ENCODE assay signal across 13 cellular contexts in the genomic region with DNA sequence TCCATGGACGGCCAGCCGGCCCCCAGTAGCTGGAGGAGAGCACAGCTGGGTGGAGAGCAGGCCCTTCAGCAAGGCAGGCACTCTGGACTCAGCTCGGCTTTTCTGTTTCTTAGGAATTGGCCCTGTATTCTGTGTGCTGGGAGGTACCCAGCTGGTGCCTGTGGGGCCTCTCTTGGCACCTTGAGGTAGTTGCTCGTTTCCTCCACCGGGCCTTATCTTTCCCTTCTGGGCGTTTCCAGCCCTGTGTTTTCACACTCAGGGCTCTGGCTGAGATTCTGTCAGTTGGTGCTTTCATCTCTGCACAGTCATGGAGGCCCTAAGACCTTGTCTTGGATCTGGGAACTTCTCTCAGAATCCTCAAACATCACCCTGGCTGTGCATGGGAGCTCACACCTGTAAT. TPM values are rescaled to one million over a fixed set of nuclear protein-coding genes. Genes with fewer than 3 reads are reported as not detected.
"Had no signal": no experiment of that assay in that cellular context is flagged by ENCODE, and none has a peak within 500 bp of the region (broad histone marks: within the 10 kb centered on the region; RNA-seq: fewer than 3 reads in every experiment).

No MANE protein-coding gene starts in this region.

RNA-seq across cellular contexts. Expression of gene CEMP1, which starts 36.3 kb away (rescaled TPM):
- total RNA-seq: cerebellum, chondrocyte, dermis blood vessel endothelial cell, dermis microvascular lymphatic vessel endothelial cell, epithelial cell of proximal tubule, esophagus mucosa, esophagus muscularis mucosa, fibroblast of lung, fibroblast of villous mesenchyme, foreskin keratinocyte, gastrocnemius medialis, glomerular endothelial cell, heart right ventricle had no signal
- polyA plus RNA-seq: fibroblast of lung, foreskin keratinocyte had no signal
